ENCODE assay signal across 14 cellular contexts in genomic region chr2:60317029-60317386, GRCh38.
"Had no signal": no experiment of that assay in that cellular context is flagged by ENCODE, and none has a peak within 500 bp of the region (broad histone marks: within the 10 kb centered on the region; RNA-seq: fewer than 3 reads in every experiment).

No MANE protein-coding gene starts in this region.

- DNase-seq: activated CD4-positive, alpha-beta T cell treated with anti-CD3 and anti-CD28 coated beads, Interleukin-2, amount 10 ng/mL, durations not matched to agents 7 days and 5 days; activated CD4-positive, CD25-positive, alpha-beta regulatory T cell; activated CD8-positive, alpha-beta memory T cell treated with anti-CD3 and anti-CD28 coated beads for 24 hours; activated naive CD4-positive, alpha-beta T cell treated with anti-CD3 and anti-CD28 coated beads for 36 hours; cortex of kidney; effector memory CD8-positive, alpha-beta T cell; ovary; stimulated activated naive CD4-positive, alpha-beta T cell treated with Interleukin-2 at 50 U/mL for 16 hours; trophoblast cell had no signal

- H3K27ac ChIP-seq: ovary, SK-N-MC had no signal

- H3K27ac Mint-ChIP-seq: activated CD4-positive, alpha-beta T cell treated with anti-CD3 and anti-CD28 coated beads, Interleukin-2, amount 10 ng/mL, durations not matched to agents 7 days and 5 days; activated naive CD4-positive, alpha-beta T cell treated with anti-CD3 and anti-CD28 coated beads for 36 hours; activated T-helper 17 cell treated with anti-CD3 and anti-CD28 coated beads, Interleukin-2, amount 50 U/mL, for 72 hours; effector memory CD8-positive, alpha-beta T cell; T-helper 1 cell treated with Interleukin-12 subunit alpha and Interleukin-12 subunit beta and Interleukin-4 antibody, amounts not matched to agents 30 μg/mL and 1 μg/mL, for 36 hours had no signal

- H3K9me3 ChIP-seq: ovary had no signal

- H3K27me3 ChIP-seq: ovary had no signal

- H3K4me1 Mint-ChIP-seq: activated T-helper 17 cell treated with anti-CD3 and anti-CD28 coated beads, Interleukin-2, amount 50 U/mL, for 72 hours; central memory CD8-positive, alpha-beta T cell had no signal

- H3K9me3 Mint-ChIP-seq: activated CD4-positive, alpha-beta T cell treated with anti-CD3 and anti-CD28 coated beads, Interleukin-2, amount 10 ng/mL, durations not matched to agents 7 days and 5 days; activated naive CD4-positive, alpha-beta T cell treated with anti-CD3 and anti-CD28 coated beads for 36 hours; central memory CD8-positive, alpha-beta T cell; effector memory CD8-positive, alpha-beta T cell; T-helper 1 cell treated with Interleukin-12 subunit alpha and Interleukin-12 subunit beta and Interleukin-4 antibody, amounts not matched to agents 30 μg/mL and 1 μg/mL, for 36 hours had no signal

- H3K4me3 Mint-ChIP-seq: activated CD4-positive, alpha-beta T cell treated with anti-CD3 and anti-CD28 coated beads, Interleukin-2, amount 10 ng/mL, durations not matched to agents 7 days and 5 days; activated naive CD4-positive, alpha-beta T cell treated with anti-CD3 and anti-CD28 coated beads for 36 hours; activated T-helper 17 cell treated with anti-CD3 and anti-CD28 coated beads, Interleukin-2, amount 50 U/mL, for 72 hours; central memory CD8-positive, alpha-beta T cell; effector memory CD8-positive, alpha-beta T cell; T-helper 1 cell treated with Interleukin-12 subunit alpha and Interleukin-12 subunit beta and Interleukin-4 antibody, amounts not matched to agents 30 μg/mL and 1 μg/mL, for 36 hours had no signal

- H3K36me3 ChIP-seq: ovary had no signal

- H3K4me3 ChIP-seq: ovary, SK-N-MC, smooth muscle cell had no signal

- ATAC-seq: activated T-helper 17 cell treated with anti-CD3 and anti-CD28 coated beads, Interleukin-2, amount 50 U/mL, for 72 hours; effector memory CD8-positive, alpha-beta T cell had no signal
